25 cellular contexts compared by ENCODE assay signal in the genomic region with DNA sequence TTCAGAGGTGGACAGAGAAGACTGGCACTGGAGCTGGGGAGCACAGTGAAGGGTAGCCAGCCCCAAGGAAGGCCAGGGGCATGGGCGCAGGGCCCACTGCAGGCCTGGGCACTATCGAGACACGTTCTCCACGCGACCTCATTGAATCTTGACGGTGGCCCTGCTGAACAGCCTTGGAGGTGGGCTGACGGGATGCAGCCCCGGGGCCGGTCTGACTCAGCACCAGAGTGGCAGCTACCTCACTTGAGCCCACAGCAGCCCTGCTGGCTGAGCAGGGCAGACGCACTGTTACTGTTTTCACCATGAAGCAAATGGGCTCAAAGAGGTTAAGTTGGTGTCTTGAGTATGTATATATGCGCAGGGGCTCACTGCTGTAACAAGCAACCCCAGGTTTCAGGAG.
DNase-seq lines count a peak whose midpoint lies in the region; ATAC-seq, FAIRE-seq and TF ChIP-seq lines count a peak whose summit lies in the region.
"Had no signal": no experiment of that assay in that cellular context is flagged by ENCODE, and none has a peak within 500 bp of the region (broad histone marks: within the 10 kb centered on the region; RNA-seq: fewer than 3 reads in every experiment).

No MANE protein-coding gene starts in this region.

- no peak overlapping the region for H3K4me2 ChIP-seq in HepG2 (ENCODE audit: low read depth, low read length)

- intact Hi-C loops in HepG2 (cut with micrococcal nuclease; ENCODE audit: unreplicated experiment), result no loop called here
- intact Hi-C loops in right lobe of liver (cut with DNase I), result no loop called here

- H3K36me3 ChIP-seq in HepG2 (replicated peaks in 1 of 2; ENCODE audit: control insufficient read depth in 1 of 2, insufficient read depth in 2 of 2, low read length in 2 of 2), result no peaks in the 10 kb centered on the region
- no peaks in the 10 kb centered on the region for H3K36me3 ChIP-seq in right lobe of liver
- H3K36me3 ChIP-seq in muscle layer of colon (ENCODE audit: insufficient read depth, low read length), result no peaks in the 10 kb centered on the region
- H3K36me3 ChIP-seq: prostate gland had no signal

- H4K20me1 ChIP-seq in HepG2 (ENCODE audit: insufficient read depth, low read length), result no peaks in the 10 kb centered on the region

- H3K9ac ChIP-seq in HepG2 (ENCODE audit: insufficient read depth, low read depth, low read length) (no peak overlapping the region), muscle layer of colon (ENCODE audit: low read length) (peak overlapping the region; percentile 19)

- WGBS in HepG2 (ENCODE audit: low lambda C conversion rate), result 51% methylated on average over 4 of the region's 11 CpGs
- 65% methylated on average over 5 of the region's 11 CpGs for WGBS in right lobe of liver (ENCODE audit: insufficient coverage, low coverage, low lambda C conversion rate, missing lambda C conversion rate)

- no peak overlapping the region for H3K27ac ChIP-seq in HepG2 (ENCODE audit: extremely low read length, insufficient read depth, low read length)
- no peak overlapping the region for H3K27ac ChIP-seq in right lobe of liver
- H3K27ac ChIP-seq in muscle layer of colon (ENCODE audit: low read depth, low read length), result peak overlapping the region; percentile 71
- H3K27ac ChIP-seq: 22Rv1, body of pancreas, prostate gland had no signal

- TF ChIP-seq EP300 in HepG2 (IDR thresholded peaks at IDR 0.05; ENCODE audit: low read depth in 2 of 2, low read length in 2 of 2) (no peak), HepG2 (CRISPR knock-in tag; IDR thresholded peaks at IDR 0.05; ENCODE audit: borderline replicate concordance) (no peak)

- no peaks in the 10 kb centered on the region for H3K79me2 ChIP-seq in HepG2 (ENCODE audit: insufficient read depth, low read length)

- H3K4me1 ChIP-seq in HepG2 (ENCODE audit: insufficient read depth, low read length) (no peaks in the 10 kb centered on the region), right lobe of liver (no peaks in the 10 kb centered on the region), muscle layer of colon (ENCODE audit: insufficient read depth, low read length) (peaks cover 69% of the 10 kb centered on the region)
- H3K4me1 ChIP-seq: body of pancreas, prostate gland had no signal

- no peak for TF ChIP-seq CTCF in HepG2 (CRISPR knock-in tag; IDR thresholded peaks at IDR 0.05)
- no peak for TF ChIP-seq CTCF in right lobe of liver (IDR thresholded peaks at IDR 0.05)
- no peak for TF ChIP-seq CTCF in GM10266 (IDR thresholded peaks at IDR 0.05; ENCODE audit: control insufficient read depth, insufficient read depth, low read depth, missing control alignments)

- CTCF ChIA-PET in HepG2 (lab: Yijun Ruan, JAX; ENCODE audit: low intra/inter-chr PET ratio, low total read pairs), result no interaction called here

- TF ChIP-seq POLR2A in HepG2 (IDR thresholded peaks at IDR 0.05; ENCODE audit: insufficient read depth in 1 of 2, low read depth in 2 of 2, low read length in 2 of 2) (no peak), right lobe of liver (IDR thresholded peaks at IDR 0.05) (no peak)

- no peak overlapping the region for H2AFZ ChIP-seq in HepG2 (ENCODE audit: low read length)

- H3K4me3 ChIP-seq in HepG2 (replicated peaks in 1 of 3; ENCODE audit: insufficient read depth in 1 of 3, low read depth in 2 of 3, low read length in 3 of 3) (no peak overlapping the region), right lobe of liver (no peak overlapping the region), muscle layer of colon (ENCODE audit: low read depth in 1 of 2, low read length in 2 of 2) (no peak overlapping the region)
- H3K4me3 ChIP-seq: body of pancreas, prostate gland had no signal

- FAIRE-seq in HepG2 (lab: Jason Lieb, UNC), result no peak
- FAIRE-seq: endometrium had no signal

- DNase-seq in HepG2 (ENCODE audit: low spot score), result no peak
- DNase-seq in right lobe of liver, result no peak
- DNase-seq in glomerular visceral epithelial cell (ENCODE audit: extremely low spot score), result no peak
- no peak for DNase-seq in GM10266 (ENCODE audit: extremely low spot score)
- DNase-seq: activated naive CD4-positive, alpha-beta T cell treated with anti-CD3 and anti-CD28 coated beads, Interleukin-2, amount 50 U/mL, for 16 hours; body of pancreas; C1 segment of cervical spinal cord; dermis blood vessel endothelial cell; DMS153; GDM1; HFFc6; NCI-H2107; NCI-H345; SIG-M5; stimulated activated CD4-positive, alpha-beta T cell treated with anti-CD3 and anti-CD28 coated beads, Interleukin-15, amount 100 ng/mL, for 24 hours; stimulated activated CD4-positive, alpha-beta T cell treated with anti-CD3 and anti-CD28 coated beads, Interleukin-4, amount 100 ng/mL, for 4 hours had no signal

- BruUV-seq in HepG2 (replicated peaks; lab: Mats Ljungman, UMichigan), result no TSS peak

- no peaks in the 10 kb centered on the region for H3K9me3 ChIP-seq in HepG2 (ENCODE audit: low read length)
- H3K9me3 ChIP-seq in right lobe of liver, result no peaks in the 10 kb centered on the region
- no peaks in the 10 kb centered on the region for H3K9me3 ChIP-seq in muscle layer of colon (ENCODE audit: low read length)
- H3K9me3 ChIP-seq: body of pancreas, prostate gland had no signal

- in situ Hi-C loops in HepG2 (cut with HindIII; ENCODE audit: extremely low pct_ligation_motif_present, low pct_unique_long_range_greater_than_20kb), result no loop called here

- no peak for TF ChIP-seq RAD21 in HepG2 (CRISPR knock-in tag; IDR thresholded peaks at IDR 0.05)

- H3K27me3 ChIP-seq in HepG2 (ENCODE audit: control insufficient read depth in 1 of 2, insufficient read depth in 2 of 2, low read length in 2 of 2) (peaks cover 21 to 84% of the 10 kb centered on the region in 2 experiments), right lobe of liver (no peaks in the 10 kb centered on the region), muscle layer of colon (ENCODE audit: control insufficient read depth in 1 of 2, insufficient read depth in 2 of 2, low read length in 2 of 2) (no peaks in the 10 kb centered on the region)
- H3K27me3 ChIP-seq: body of pancreas had no signal

- POLR2A ChIA-PET in HepG2 (lab: Yijun Ruan, JAX), result no interaction called here

- peak; percentile 43 for ATAC-seq in HepG2
- ATAC-seq in right lobe of liver, result no peak
- peak; percentile 16 for ATAC-seq in esophagus mucosa
- no peak for ATAC-seq in GM18867 (IDR thresholded peaks at IDR 0.05; ENCODE audit: unreplicated experiment)
- ATAC-seq in HG03469 (IDR thresholded peaks at IDR 0.05; ENCODE audit: unreplicated experiment), result no peak
- ATAC-seq: activated T-helper 17 cell treated with anti-CD3 and anti-CD28 coated beads, Interleukin-2, amount 50 U/mL, for 72 hours; body of pancreas; left lobe of liver had no signal

TF ChIP-seq in HepG2, 621 proteins besides CTCF, POLR2A, EP300 and RAD21:
- TF ChIP-seq ZNF761 (CRISPR knock-in tag; conservative IDR thresholded peaks at IDR 0.05) (no peak), ZFP41 (CRISPR knock-in tag; IDR thresholded peaks at IDR 0.05; ENCODE audit: borderline replicate concordance) (no peak), KMT2B (CRISPR knock-in tag; IDR thresholded peaks at IDR 0.05) (no peak), AGO2 (optimal IDR thresholded peaks at IDR 0.05; ENCODE audit: low read depth, low read length) (no peak), RBM22 (optimal IDR thresholded peaks at IDR 0.05; ENCODE audit: low read length) (no peak), NRL (CRISPR knock-in tag; IDR thresholded peaks at IDR 0.05; ENCODE audit: borderline replicate concordance) (no peak), PHF21A (CRISPR knock-in tag; IDR thresholded peaks at IDR 0.05) (no peak), ZNF138 (CRISPR knock-in tag; IDR thresholded peaks at IDR 0.05; ENCODE audit: low read depth) (no peak)
- TF ChIP-seq, protein P1, sequence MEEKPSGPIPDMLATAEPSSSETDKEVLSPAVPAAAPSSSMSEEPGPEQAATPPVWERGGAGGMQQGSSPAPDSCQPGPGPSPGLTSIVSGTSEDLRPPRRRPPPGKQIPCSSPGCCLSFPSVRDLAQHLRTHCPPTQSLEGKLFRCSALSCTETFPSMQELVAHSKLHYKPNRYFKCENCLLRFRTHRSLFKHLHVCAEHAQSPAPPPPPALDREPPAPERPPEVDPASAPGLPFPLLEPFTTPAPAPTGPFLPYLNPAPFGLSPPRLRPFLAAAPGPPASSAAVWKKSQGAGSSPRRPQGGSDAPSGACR (CRISPR knock-in tag; IDR thresholded peaks at IDR 0.05), result no peak
TF ChIP-seq in HepG2: peak in this region for 0.

Comparison
In these comparisons a context has a peak if more than half of its experiments do, and no peak if none do; other contexts are left out.
1. ATAC-seq: peak in HepG2 (single experiment) and esophagus mucosa (single experiment); none in right lobe of liver (0 of 4), GM18867 (single experiment) and HG03469 (single experiment).